ENCODE assay signal across 12 cellular contexts in the genomic region with DNA sequence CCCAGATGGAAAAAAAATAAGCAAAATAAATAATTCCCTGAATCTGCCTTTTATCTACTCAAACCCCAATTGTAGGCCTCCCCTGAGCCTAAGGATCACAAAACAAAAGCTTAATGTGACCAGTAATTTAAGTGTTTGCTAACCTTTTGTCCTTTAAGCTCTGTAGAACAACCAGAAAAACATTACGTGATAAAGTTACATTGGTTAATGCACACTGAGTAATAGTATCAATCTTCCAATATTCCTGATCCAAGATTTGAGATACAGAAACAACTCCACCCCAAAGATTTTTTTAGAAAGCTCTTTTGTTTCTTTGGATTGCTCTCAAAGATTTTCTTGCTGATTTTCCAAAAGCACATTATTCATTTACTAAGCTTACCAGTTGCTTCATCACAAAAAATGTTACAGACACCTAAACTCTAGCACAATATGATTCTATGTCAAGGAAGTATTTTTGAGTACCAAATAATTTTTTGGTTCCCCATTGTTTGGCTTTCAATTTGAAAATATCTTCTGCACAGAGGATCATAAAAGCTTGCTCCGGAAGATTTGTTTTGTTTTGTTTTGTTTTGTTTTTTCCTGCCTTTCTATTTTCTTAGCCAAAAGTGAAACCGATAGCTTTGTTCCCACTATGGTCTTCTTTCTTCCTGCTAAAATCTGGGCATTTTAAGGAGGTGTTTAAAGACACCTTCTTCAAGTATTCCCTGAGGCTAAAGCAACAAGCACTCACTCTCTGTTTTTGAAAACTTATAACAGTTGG. TPM values are rescaled to one million over a fixed set of nuclear protein-coding genes. Genes with fewer than 3 reads are reported as not detected.
DNase-seq lines count a peak whose midpoint lies in the region; ATAC-seq and TF ChIP-seq lines count a peak whose summit lies in the region.
"Had no signal": no experiment of that assay in that cellular context is flagged by ENCODE, and none has a peak within 500 bp of the region (broad histone marks: within the 10 kb centered on the region; RNA-seq: fewer than 3 reads in every experiment).

No MANE protein-coding gene starts in this region.

- no peaks in the 10 kb centered on the region for H3K36me3 ChIP-seq in GM23248 (ENCODE audit: low read depth)
- no peaks in the 10 kb centered on the region for H3K36me3 ChIP-seq in RWPE2 (ENCODE audit: low read depth)
- H3K36me3 ChIP-seq in thyroid gland: no peaks in the 10 kb centered on the region

- POLR2A ChIA-PET in activated CD8-positive, alpha-beta T cell treated with anti-CD3 and anti-CD28 coated beads, Interleukin-2, amount 10 ng/mL, durations not matched to agents 7 days and 5 days (lab: Charles Lee): no interaction called here

- peaks cover 20% of the 10 kb centered on the region; the same call in 1 of the 2 replicates for H3K4me1 ChIP-seq in GM23248 (ENCODE audit: insufficient read depth)
- H3K4me1 ChIP-seq in RWPE2 (ENCODE audit: insufficient read depth, poor library complexity, severe bottlenecking): no peaks in the 10 kb centered on the region
- no peaks in the 10 kb centered on the region for H3K4me1 ChIP-seq in thyroid gland

- peak overlapping the region; percentile 36 for H3K27ac ChIP-seq in GM23248
- H3K27ac ChIP-seq in RWPE2 (ENCODE audit: poor library complexity, severe bottlenecking): no peak overlapping the region
- H3K27ac ChIP-seq in thyroid gland: no peak overlapping the region
- H3K27ac ChIP-seq: C4-2B had no signal

- TF ChIP-seq CTCF in RWPE2 (IDR thresholded peaks at IDR 0.05; ENCODE audit: poor library complexity, severe bottlenecking): no peak
- TF ChIP-seq CTCF in foreskin fibroblast (IDR thresholded peaks at IDR 0.05; ENCODE audit: low read depth, low read length): no peak
- no peak for TF ChIP-seq CTCF in thyroid gland (IDR thresholded peaks at IDR 0.05)

- H4K20me1 ChIP-seq in GM23248 (ENCODE audit: insufficient read depth): no peaks in the 10 kb centered on the region

- H3K27me3 Mint-ChIP-seq in activated CD8-positive, alpha-beta T cell treated with anti-CD3 and anti-CD28 coated beads, Interleukin-2, amount 10 ng/mL, durations not matched to agents 7 days and 5 days (ENCODE audit: low read depth): peaks cover 4% of the 10 kb centered on the region

- CTCF ChIA-PET in activated CD8-positive, alpha-beta T cell treated with anti-CD3 and anti-CD28 coated beads, Interleukin-2, amount 10 ng/mL, durations not matched to agents 7 days and 5 days (lab: Charles Lee): interaction anchor here (2.7 kb wide), 1 partner anchor 18 kb away, joined by 16 read pairs; no protein-coding TSS in a partner anchor

- 11 to 14% methylated on average over 3 of the region's 3 CpGs for WGBS in GM23248 (ENCODE audit: low coverage in 1 of 2, low lambda C conversion rate in 2 of 2, missing lambda C conversion rate in 2 of 2), 2 experiments
- 35 to 39% methylated on average over 3 of the region's 3 CpGs for WGBS in thyroid gland, 2 donors

- intact Hi-C loops in thyroid gland (cut with DNase I): no loop called here

- H3K36me3 Mint-ChIP-seq in activated CD8-positive, alpha-beta T cell treated with anti-CD3 and anti-CD28 coated beads, Interleukin-2, amount 10 ng/mL, durations not matched to agents 7 days and 5 days (ENCODE audit: low read depth): no peaks in the 10 kb centered on the region

- TF ChIP-seq POLR2A in thyroid gland (IDR thresholded peaks at IDR 0.05): no peak

- peak overlapping the region; percentile 95 for H3K4me2 ChIP-seq in GM23248 (ENCODE audit: unreplicated experiment)

- H3K9ac ChIP-seq in GM23248: peak overlapping the region; percentile 69

- no peak overlapping the region for H3K4me3 Mint-ChIP-seq in activated CD8-positive, alpha-beta T cell treated with anti-CD3 and anti-CD28 coated beads, Interleukin-2, amount 10 ng/mL, durations not matched to agents 7 days and 5 days
- H3K4me3 Mint-ChIP-seq: dendritic cell treated with granulocyte-macrophage colony-stimulating factor and Interleukin-4, amounts not matched to agents 40 ng/mL and 50 ng/mL, for 4 days had no signal

- H3K9me3 Mint-ChIP-seq in activated CD8-positive, alpha-beta T cell treated with anti-CD3 and anti-CD28 coated beads, Interleukin-2, amount 10 ng/mL, durations not matched to agents 7 days and 5 days (ENCODE audit: insufficient read depth): no peaks in the 10 kb centered on the region
- H3K9me3 Mint-ChIP-seq: dendritic cell treated with granulocyte-macrophage colony-stimulating factor and Interleukin-4, amounts not matched to agents 40 ng/mL and 50 ng/mL, for 4 days had no signal

- peak overlapping the region; percentile 96 for H2AFZ ChIP-seq in GM23248

- in situ Hi-C loops in GM23248 (cut with MboI): no loop called here

- H3K79me2 ChIP-seq in GM23248 (ENCODE audit: insufficient read depth): no peaks in the 10 kb centered on the region

- 0 out of 2 replicates have a peak, but pooled peaks cover 7% of the 10 kb centered on the region for H3F3A ChIP-seq in GM23248 (ENCODE audit: insufficient read depth)

- H3K27me3 ChIP-seq in GM23248 (replicated peaks; ENCODE audit: insufficient read depth) (no peaks in the 10 kb centered on the region), RWPE2 (ENCODE audit: insufficient read depth, poor library complexity, severe bottlenecking) (no peaks in the 10 kb centered on the region), thyroid gland (no peaks in the 10 kb centered on the region)

- H3K4me1 Mint-ChIP-seq in activated CD8-positive, alpha-beta T cell treated with anti-CD3 and anti-CD28 coated beads, Interleukin-2, amount 10 ng/mL, durations not matched to agents 7 days and 5 days (ENCODE audit: low read depth): no peaks in the 10 kb centered on the region

- H3K9me3 ChIP-seq in GM23248 (ENCODE audit: low read depth) (no peaks in the 10 kb centered on the region), RWPE2 (ENCODE audit: severe bottlenecking) (no peaks in the 10 kb centered on the region), thyroid gland (no peaks in the 10 kb centered on the region)

- peak overlapping the region; percentile 77 for H3K4me3 ChIP-seq in GM23248
- H3K4me3 ChIP-seq in RWPE2 (ENCODE audit: severe bottlenecking): peak overlapping the region; percentile 15
- peak overlapping the region; percentile 40 to 60 for H3K4me3 ChIP-seq in foreskin fibroblast (ENCODE audit: low read depth in 1 of 2, low read length in 2 of 2)
- H3K4me3 ChIP-seq in thyroid gland (replicated peaks in 1 of 3): no peak overlapping the region

- ATAC-seq in RWPE2 (ENCODE audit: low read depth) (no peak), GM18907 (IDR thresholded peaks at IDR 0.05; ENCODE audit: unreplicated experiment) (no peak)
- no peak for ATAC-seq in activated CD8-positive, alpha-beta T cell treated with anti-CD3 and anti-CD28 coated beads, Interleukin-2, amount 10 ng/mL, durations not matched to agents 7 days and 5 days

- no peaks in the 10 kb centered on the region for H3K9me2 ChIP-seq in GM23248 (ENCODE audit: insufficient read depth)

- no peak overlapping the region for H3K27ac Mint-ChIP-seq in activated CD8-positive, alpha-beta T cell treated with anti-CD3 and anti-CD28 coated beads, Interleukin-2, amount 10 ng/mL, durations not matched to agents 7 days and 5 days
- H3K27ac Mint-ChIP-seq: dendritic cell treated with granulocyte-macrophage colony-stimulating factor and Interleukin-4, amounts not matched to agents 40 ng/mL and 50 ng/mL, for 4 days had no signal

- DNase-seq in GM23248: peak; percentile 31
- no peak for DNase-seq in RWPE2 (ENCODE audit: low spot score)
- no peak for DNase-seq in foreskin fibroblast
- peak; percentile 48 for DNase-seq in renal cortical epithelial cell (ENCODE audit: low read depth)
- no peak for DNase-seq in ureter (ENCODE audit: low spot score)
- DNase-seq in activated CD8-positive, alpha-beta T cell treated with anti-CD3 and anti-CD28 coated beads, Interleukin-2, amount 10 ng/mL, durations not matched to agents 7 days and 5 days: no peak
- no peak for DNase-seq in thyroid gland
- DNase-seq: activated gamma-delta T cell, NCI-H2171 had no signal

RNA-seq across cellular contexts. Expression of a gene that starts 54.2 kb away (rescaled TPM):
- total RNA-seq in GM23248 (2014; rRNA removed; shearing (Covaris generic)): 0.32 and 0.38 TPM in 2 replicates
- 0.08 TPM in 2 replicates for polyA plus RNA-seq in GM23248 (2016; fragmentation: Nextera tagmentation; extraction: Ambion mirVana)
- 0.35 and 0.94 TPM in 2 replicates for total RNA-seq in renal cortical epithelial cell
- 1.6 TPM for total RNA-seq in ureter
- total RNA-seq in activated CD8-positive, alpha-beta T cell treated with anti-CD3 and anti-CD28 coated beads, Interleukin-2, amount 10 ng/mL, durations not matched to agents 7 days and 5 days: not detected
- 10 to 100 TPM in 1 of 4 donors, 1 to 10 TPM in 3; 3.3 to 11.0 (median 9.7) TPM for total RNA-seq in thyroid gland

Comparison
In these comparisons a context has a peak if more than half of its experiments do, and no peak if none do; other contexts are left out.
1. DNase-seq: peak in GM23248 (single experiment) and renal cortical epithelial cell (single experiment); none in RWPE2 (single experiment), foreskin fibroblast (0 of 2), ureter (single experiment), activated CD8-positive, alpha-beta T cell treated with anti-CD3 and anti-CD28 coated beads, Interleukin-2, amount 10 ng/mL, durations not matched to agents 7 days and 5 days (single experiment) and thyroid gland (0 of 2).
2. H3K4me3 ChIP-seq: peak in GM23248 (single experiment), RWPE2 (single experiment) and foreskin fibroblast (2 of 2); none in thyroid gland (0 of 3).